ENCODE assay signal across 8 cellular contexts in genomic region chr1:85259866-85260345, GRCh38. TPM values are rescaled to one million over a fixed set of nuclear protein-coding genes. Genes with fewer than 3 reads are reported as not detected.
DNase-seq lines count a peak whose midpoint lies in the region; ATAC-seq and TF ChIP-seq lines count a peak whose summit lies in the region.

No MANE protein-coding gene starts in this region.

- peak overlapping the region; percentile 88 to 99 (median 99) for H3K4me3 Mint-ChIP-seq in brain

- peak overlapping the region; percentile 80 to 97 (median 93) for H3K27ac Mint-ChIP-seq in brain

- WGBS in liver, result 37% methylated on average over 8 of the region's 8 CpGs
- 27 to 35% methylated on average over 8 of the region's 8 CpGs for WGBS in upper lobe of left lung, 2 donors

- peaks cover 50% of the 10 kb centered on the region for H3K36me3 Mint-ChIP-seq in brain

- TF ChIP-seq RAD21 in liver (IDR thresholded peaks at IDR 0.05), result no peak

- peaks cover 4 to 45% (median 27%) of the 10 kb centered on the region in 4 donors for H3K4me1 ChIP-seq in liver (ENCODE audit: control insufficient read depth in 4 of 4, insufficient read depth in 4 of 4, low read length in 3 of 4)
- peaks cover 20 to 36% (median 26%) of the 10 kb centered on the region in 4 donors for H3K4me1 ChIP-seq in upper lobe of left lung

- peaks cover 0 to 4% (median 0%) of the 10 kb centered on the region in 5 experiments for H3K9me3 Mint-ChIP-seq in brain

- POLR2A ChIA-PET in AG04449 (lab: Yijun Ruan, JAX), result interaction anchor here (0.6 to 2.2 kb wide), 6 partner anchors 12 to 315 kb away, joined by 3 to 10 read pairs (median 4); partner anchors contain the start of gene BCL10

- no peak overlapping the region for H3K9ac ChIP-seq in liver (ENCODE audit: low read depth in 1 of 2, low read length in 2 of 2)

- peak overlapping the region; percentile 51 for H3K4me3 ChIP-seq in AG04449 (ENCODE audit: low read depth, low read length)
- H3K4me3 ChIP-seq in liver (ENCODE audit: low read depth in 1 of 3, low read length in 3 of 3), result peak overlapping the region; percentile 89 to 93 (median 91)
- H3K4me3 ChIP-seq in upper lobe of left lung, result peak overlapping the region; percentile 29 to 92 (median 90)

- CTCF ChIA-PET in AG04449 (lab: Yijun Ruan, JAX), result interaction anchor here (0.6 to 20.6 kb wide), 64 partner anchors 10 to 433 kb away, joined by 3 to 675 read pairs (median 4); partner anchors contain the start of genes BCL10 and SYDE2

- peaks cover 11% of the 10 kb centered on the region for H3K27me3 Mint-ChIP-seq in brain

- no peak for TF ChIP-seq POLR2A in upper lobe of left lung (IDR thresholded peaks at IDR 0.05)

- no peaks in the 10 kb centered on the region for H3K9me3 ChIP-seq in liver (ENCODE audit: control insufficient read depth in 4 of 4, low read length in 3 of 4)
- H3K9me3 ChIP-seq in upper lobe of left lung, result no peaks in the 10 kb centered on the region

- no peak for DNase-seq in AG04449 (ENCODE audit: low read depth, low spot score)
- DNase-seq in upper lobe of left lung, result no peak
- no peak for DNase-seq in activated CD4-positive, CD25-positive, alpha-beta regulatory T cell treated with anti-CD3 and anti-CD28 coated beads, Interleukin-2, amount 50 U/mL, for 72 hours
- no peak for DNase-seq in COLO829 (ENCODE audit: low spot score)
- DNase-seq in stimulated activated CD8-positive, alpha-beta memory T cell treated with anti-CD3 and anti-CD28 coated beads, Interleukin-4, amount 100 ng/mL, for 48 hours, result no peak

- TF ChIP-seq CTCF in AG04449 (IDR thresholded peaks at IDR 0.05; ENCODE audit: insufficient read depth, low read length, missing control alignments), result no peak
- TF ChIP-seq CTCF in brain (conservative IDR thresholded peaks at IDR 0.05), result peak; percentile 1 to 4
- no peak for TF ChIP-seq CTCF in liver (IDR thresholded peaks at IDR 0.05; ENCODE audit: low read depth, low read length, missing input control)
- no peak for TF ChIP-seq CTCF in upper lobe of left lung (IDR thresholded peaks at IDR 0.05)

- peaks cover 46% of the 10 kb centered on the region for H3K4me1 Mint-ChIP-seq in brain

- H3K36me3 ChIP-seq in liver (ENCODE audit: control insufficient read depth in 4 of 4, insufficient read depth in 3 of 4, low read depth in 1 of 4, low read length in 3 of 4) (peaks cover 0 to 8% (median 5%) of the 10 kb centered on the region in 4 donors), upper lobe of left lung (peaks cover 0 to 31% (median 6%) of the 10 kb centered on the region in 4 donors)

- no peak for TF ChIP-seq EP300 in upper lobe of left lung (IDR thresholded peaks at IDR 0.05)

- H3K27ac ChIP-seq in liver (ENCODE audit: low read depth in 1 of 2, low read length in 2 of 2) (peak overlapping the region in 1 of 2 donors; percentile 63), upper lobe of left lung (peak overlapping the region; percentile 87 to 94 (median 90))

- H3K27me3 ChIP-seq in liver (ENCODE audit: control insufficient read depth in 4 of 4, insufficient read depth in 4 of 4, low read length in 3 of 4) (no peaks in the 10 kb centered on the region), upper lobe of left lung (no peaks in the 10 kb centered on the region)

- peak; percentile 8 for ATAC-seq in HG03064 (IDR thresholded peaks at IDR 0.05; ENCODE audit: low read depth, unreplicated experiment)
- peak; percentile 42 to 81 for ATAC-seq in upper lobe of left lung (ENCODE audit: low FRiP score in 2 of 2)

TF ChIP-seq in liver, 16 proteins besides CTCF, POLR2A, EP300 and RAD21:
- no peak for TF ChIP-seq REST (IDR thresholded peaks at IDR 0.05)
- TF ChIP-seq EGR1 (IDR thresholded peaks at IDR 0.05; ENCODE audit: low read depth in 2 of 2), result no peak
- TF ChIP-seq GABPA (IDR thresholded peaks at IDR 0.05 in 1 of 2, conservative IDR thresholded peaks at IDR 0.05 in 1 of 2), result peak in 1 of 2 donors; percentile 29
- no peak for TF ChIP-seq SP1 (IDR thresholded peaks at IDR 0.05)

RNA-seq across cellular contexts. Expression of gene C1orf52, which starts 0.4 kb away (rescaled TPM):
- polyA plus RNA-seq in brain (ENCODE audit: insufficient read depth, low read depth, low replicate concordance), result 18.8 TPM
- total RNA-seq in liver, result 1 to 10 TPM; 6.1 to 8.3 TPM
- 10 to 100 TPM in 1 of 2 donors, 1 to 10 TPM in 1; 6.2 to 10.9 TPM for polyA plus RNA-seq in liver
- 10 to 100 TPM; 12.9 to 89.1 (median 17.9) TPM for total RNA-seq in upper lobe of left lung

RNA-seq across cellular contexts. Expression of gene BCL10, which starts 16.5 kb away (rescaled TPM):
- polyA plus RNA-seq in brain (ENCODE audit: insufficient read depth, low read depth, low replicate concordance) (4.5 TPM), liver (1 to 10 TPM; 3.1 to 8.8 TPM)
- total RNA-seq in liver (1 to 10 TPM; 6.3 to 8.9 TPM), upper lobe of left lung (10 to 100 TPM; 14.5 to 31.0 (median 20.4) TPM)

RNA-seq across cellular contexts. Expression of gene SYDE2, which starts 59.1 kb away (rescaled TPM):
- polyA plus RNA-seq in brain (ENCODE audit: insufficient read depth, low read depth, low replicate concordance), result 0.49 TPM
- 10 to 100 TPM in 1 of 2 donors, 1 to 10 TPM in 1; 4.8 to 11.5 TPM for total RNA-seq in liver
- 1 to 10 TPM; 1.3 to 2.5 TPM for polyA plus RNA-seq in liver
- 10 to 100 TPM; 14.3 to 38.5 (median 23.2) TPM for total RNA-seq in upper lobe of left lung

Comparison
In these comparisons a context has a peak if more than half of its experiments do, and no peak if none do; other contexts are left out.
1. CTCF ChIP-seq: peak in brain (2 of 2); none in AG04449 (single experiment), liver (single experiment) and upper lobe of left lung (0 of 6).
2. Peak in every context shown above with its lines, with median percentiles within 50 percentile points of each other: H3K4me3 ChIP-seq.